ENCODE assay signal across 1 cellular context in the genomic region with DNA sequence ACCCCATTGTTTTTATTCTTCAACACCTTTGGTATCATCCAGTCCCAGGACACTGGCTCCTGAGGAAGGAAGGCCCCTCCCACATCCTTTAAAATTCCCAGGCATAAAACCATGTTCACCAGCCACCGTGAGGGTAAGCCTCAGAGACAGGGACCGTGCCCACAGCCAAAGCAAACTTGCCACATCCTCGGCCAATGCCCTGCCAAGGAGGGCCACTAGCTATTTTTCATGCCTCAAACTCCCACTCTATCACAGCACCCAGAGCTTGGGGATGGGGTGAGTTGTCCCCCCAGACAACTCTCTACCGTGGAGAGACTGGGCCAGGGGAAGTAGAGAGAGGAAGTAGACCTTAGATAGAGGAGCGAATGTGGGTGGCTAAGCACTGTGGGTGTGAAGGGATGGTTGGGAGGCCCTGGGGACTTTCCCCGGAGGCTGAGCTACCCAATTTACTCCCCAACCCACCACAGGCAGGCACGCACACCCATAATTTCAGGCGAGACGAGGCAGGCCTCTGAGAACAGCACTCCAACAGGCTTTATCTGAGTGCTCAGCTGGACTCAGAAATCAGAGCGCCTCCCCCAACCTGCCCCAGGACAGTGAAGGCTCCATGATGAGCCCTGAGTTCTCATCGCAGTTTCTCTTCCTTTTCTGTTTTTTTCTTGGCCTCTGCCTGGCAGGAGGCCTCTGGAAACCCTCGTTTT.
TF ChIP-seq lines count a peak whose summit lies in the region.

No MANE protein-coding gene starts in this region.

TF ChIP-seq in GM12878, 131 proteins besides CTCF, POLR2A, EP300 and RAD21 (continued from another document and continues in another):
- TF ChIP-seq POU2F2 (IDR thresholded peaks at IDR 0.05; ENCODE audit: borderline replicate concordance, low read depth, low read length) (peak; percentile 95; the same call in 2 of the 3 replicates), CEBPZ (IDR thresholded peaks at IDR 0.05; ENCODE audit: low read depth, low read length) (no peak), ZNF217 (IDR thresholded peaks at IDR 0.05) (peak; percentile 17; the same call in 1 of the 2 replicates), NR2F1 (conservative IDR thresholded peaks at IDR 0.05) (peak; percentile 51), POLR2AphosphoS5 (IDR thresholded peaks at IDR 0.05; ENCODE audit: low read length) (peak; percentile 96), SRF (IDR thresholded peaks at IDR 0.05; ENCODE audit: low read depth in 2 of 2, low read length in 2 of 2) (0 out of 4 replicates have a peak, but pooled peaks of 1 of the 2 experiments have one; percentile 15), STAT1 (conservative IDR thresholded peaks at IDR 0.05) (no peak), YY1 (IDR thresholded peaks at IDR 0.05; ENCODE audit: low read depth, low read length) (peak; percentile 86), HDGF (IDR thresholded peaks at IDR 0.05) (peak; percentile 65), BCL3 (IDR thresholded peaks at IDR 0.05; ENCODE audit: borderline replicate concordance, insufficient read depth, low read depth, low read length, poor library complexity, severe bottlenecking) (peak; percentile 99), IRF4 (IDR thresholded peaks at IDR 0.05; ENCODE audit: low read depth, low read length) (peak; percentile 80), TCF12 (IDR thresholded peaks at IDR 0.05; ENCODE audit: low read depth, low read length) (peak; percentile 98), WRNIP1 (IDR thresholded peaks at IDR 0.05; ENCODE audit: borderline replicate concordance, low read depth, low read length) (no peak), HCFC1 (IDR thresholded peaks at IDR 0.05; ENCODE audit: low read length) (no peak), MTA2 (IDR thresholded peaks at IDR 0.05; ENCODE audit: low read depth) (peak; percentile 97), TAF1 (IDR thresholded peaks at IDR 0.05; ENCODE audit: borderline replicate concordance, low read depth, low read length) (peak; percentile 79; the same call in 1 of the 2 replicates), POLR2AphosphoS2 (IDR thresholded peaks at IDR 0.05; ENCODE audit: low read depth, low read length) (peak; percentile 94), BMI1 (IDR thresholded peaks at IDR 0.05; ENCODE audit: borderline replicate concordance) (peak; percentile 51; the same call in 1 of the 2 replicates), BACH1 (IDR thresholded peaks at IDR 0.05; ENCODE audit: borderline replicate concordance) (peak; percentile 91), BHLHE40 (IDR thresholded peaks at IDR 0.05; ENCODE audit: borderline replicate concordance in 1 of 2, low read depth in 2 of 2, low read length in 1 of 2) (peak; percentile 91 to 93), E4F1 (IDR thresholded peaks at IDR 0.05; ENCODE audit: borderline replicate concordance, partially characterized antibody) (no peak), TCF3 (IDR thresholded peaks at IDR 0.05; ENCODE audit: borderline replicate concordance, insufficient read depth, low read depth, low read length) (peak; percentile 70; the same call in 1 of the 2 replicates), CHD4 (IDR thresholded peaks at IDR 0.05) (0 out of 2 replicates have a peak, but pooled peaks have one; percentile 38), MEF2A (IDR thresholded peaks at IDR 0.05; ENCODE audit: insufficient read depth, low read depth, low read length) (peak; percentile 83), CBFB (IDR thresholded peaks at IDR 0.05; ENCODE audit: low read depth) (peak; percentile 93), RAD51 (IDR thresholded peaks at IDR 0.05) (no peak), PML (IDR thresholded peaks at IDR 0.05; ENCODE audit: low read length) (no peak), NKRF (conservative IDR thresholded peaks at IDR 0.05) (peak; percentile 7; the same call in 1 of the 2 replicates), EGR1 (IDR thresholded peaks at IDR 0.05; ENCODE audit: borderline replicate concordance in 1 of 2, low read depth in 2 of 2, low read length in 2 of 2) (peak in 1 of 2 experiments; percentile 94; a peak in 2 of 3 replicates), YBX1 (IDR thresholded peaks at IDR 0.05) (no peak), JUNB (IDR thresholded peaks at IDR 0.05) (peak; percentile 13; the same call in 1 of the 2 replicates), NR2C2 (IDR thresholded peaks at IDR 0.05; ENCODE audit: borderline replicate concordance, control insufficient read depth, insufficient read length, low read depth) (no peak), ATF2 (IDR thresholded peaks at IDR 0.05; ENCODE audit: low read length) (no peak), CREB1 (IDR thresholded peaks at IDR 0.05; ENCODE audit: low read depth) (no peak), ASH2L (IDR thresholded peaks at IDR 0.05; ENCODE audit: borderline replicate concordance, low read depth) (no peak), PBX3 (IDR thresholded peaks at IDR 0.05; ENCODE audit: insufficient replicate concordance, low read depth, low read length) (peak; percentile 49)
- TF ChIP-seq, protein P1, sequence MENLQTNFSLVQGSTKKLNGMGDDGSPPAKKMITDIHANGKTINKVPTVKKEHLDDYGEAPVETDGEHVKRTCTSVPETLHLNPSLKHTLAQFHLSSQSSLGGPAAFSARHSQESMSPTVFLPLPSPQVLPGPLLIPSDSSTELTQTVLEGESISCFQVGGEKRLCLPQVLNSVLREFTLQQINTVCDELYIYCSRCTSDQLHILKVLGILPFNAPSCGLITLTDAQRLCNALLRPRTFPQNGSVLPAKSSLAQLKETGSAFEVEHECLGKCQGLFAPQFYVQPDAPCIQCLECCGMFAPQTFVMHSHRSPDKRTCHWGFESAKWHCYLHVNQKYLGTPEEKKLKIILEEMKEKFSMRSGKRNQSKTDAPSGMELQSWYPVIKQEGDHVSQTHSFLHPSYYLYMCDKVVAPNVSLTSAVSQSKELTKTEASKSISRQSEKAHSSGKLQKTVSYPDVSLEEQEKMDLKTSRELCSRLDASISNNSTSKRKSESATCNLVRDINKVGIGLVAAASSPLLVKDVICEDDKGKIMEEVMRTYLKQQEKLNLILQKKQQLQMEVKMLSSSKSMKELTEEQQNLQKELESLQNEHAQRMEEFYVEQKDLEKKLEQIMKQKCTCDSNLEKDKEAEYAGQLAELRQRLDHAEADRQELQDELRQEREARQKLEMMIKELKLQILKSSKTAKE (IDR thresholded peaks at IDR 0.05; ENCODE audit: low read depth, poor library complexity, severe bottlenecking): peak; percentile 93
- TF ChIP-seq, protein P2, sequence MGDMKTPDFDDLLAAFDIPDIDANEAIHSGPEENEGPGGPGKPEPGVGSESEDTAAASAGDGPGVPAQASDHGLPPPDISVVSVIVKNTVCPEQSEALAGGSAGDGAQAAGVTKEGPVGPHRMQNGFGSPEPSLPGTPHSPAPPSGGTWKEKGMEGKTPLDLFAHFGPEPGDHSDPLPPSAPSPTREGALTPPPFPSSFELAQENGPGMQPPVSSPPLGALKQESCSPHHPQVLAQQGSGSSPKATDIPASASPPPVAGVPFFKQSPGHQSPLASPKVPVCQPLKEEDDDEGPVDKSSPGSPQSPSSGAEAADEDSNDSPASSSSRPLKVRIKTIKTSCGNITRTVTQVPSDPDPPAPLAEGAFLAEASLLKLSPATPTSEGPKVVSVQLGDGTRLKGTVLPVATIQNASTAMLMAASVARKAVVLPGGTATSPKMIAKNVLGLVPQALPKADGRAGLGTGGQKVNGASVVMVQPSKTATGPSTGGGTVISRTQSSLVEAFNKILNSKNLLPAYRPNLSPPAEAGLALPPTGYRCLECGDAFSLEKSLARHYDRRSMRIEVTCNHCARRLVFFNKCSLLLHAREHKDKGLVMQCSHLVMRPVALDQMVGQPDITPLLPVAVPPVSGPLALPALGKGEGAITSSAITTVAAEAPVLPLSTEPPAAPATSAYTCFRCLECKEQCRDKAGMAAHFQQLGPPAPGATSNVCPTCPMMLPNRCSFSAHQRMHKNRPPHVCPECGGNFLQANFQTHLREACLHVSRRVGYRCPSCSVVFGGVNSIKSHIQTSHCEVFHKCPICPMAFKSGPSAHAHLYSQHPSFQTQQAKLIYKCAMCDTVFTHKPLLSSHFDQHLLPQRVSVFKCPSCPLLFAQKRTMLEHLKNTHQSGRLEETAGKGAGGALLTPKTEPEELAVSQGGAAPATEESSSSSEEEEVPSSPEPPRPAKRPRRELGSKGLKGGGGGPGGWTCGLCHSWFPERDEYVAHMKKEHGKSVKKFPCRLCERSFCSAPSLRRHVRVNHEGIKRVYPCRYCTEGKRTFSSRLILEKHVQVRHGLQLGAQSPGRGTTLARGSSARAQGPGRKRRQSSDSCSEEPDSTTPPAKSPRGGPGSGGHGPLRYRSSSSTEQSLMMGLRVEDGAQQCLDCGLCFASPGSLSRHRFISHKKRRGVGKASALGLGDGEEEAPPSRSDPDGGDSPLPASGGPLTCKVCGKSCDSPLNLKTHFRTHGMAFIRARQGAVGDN (IDR thresholded peaks at IDR 0.05): peak; percentile 93
